ENCODE assay signal across 18 cellular contexts in the genomic region with DNA sequence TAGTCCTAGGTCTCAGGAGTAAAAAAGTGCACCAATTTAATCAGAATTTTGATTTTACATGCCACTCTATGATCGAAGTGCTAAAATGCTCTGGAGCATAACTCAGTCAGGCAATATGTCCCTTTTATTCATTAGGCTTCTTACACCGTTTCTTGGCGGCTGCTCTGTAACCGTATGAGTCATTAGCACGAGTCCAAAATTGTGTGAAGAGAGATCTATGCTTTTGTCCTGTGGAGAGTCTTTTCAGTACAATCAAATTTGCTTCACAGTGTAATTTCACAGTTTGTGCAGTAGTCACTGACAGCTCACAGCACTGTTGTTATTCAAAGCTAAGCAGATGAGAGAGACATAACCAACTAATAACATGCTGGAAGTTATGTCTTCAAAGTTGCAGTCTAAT.
DNase-seq lines count a peak whose midpoint lies in the region; TF ChIP-seq lines count a peak whose summit lies in the region.
"Had no signal": no experiment of that assay in that cellular context is flagged by ENCODE, and none has a peak within 500 bp of the region (broad histone marks: within the 10 kb centered on the region; RNA-seq: fewer than 3 reads in every experiment).

No MANE protein-coding gene starts in this region.

- H3K27me3 ChIP-seq in adipocyte (replicated peaks; ENCODE audit: control insufficient read depth, insufficient read depth, low read length) = no peaks in the 10 kb centered on the region
- H3K27me3 ChIP-seq: heart right ventricle had no signal

- no peak overlapping the region for H3K4me3 ChIP-seq in adipocyte (ENCODE audit: low read length)
- H3K4me3 ChIP-seq: heart right ventricle had no signal

- no peaks in the 10 kb centered on the region for H3K4me1 ChIP-seq in adipocyte (ENCODE audit: control insufficient read depth, insufficient read depth, low read length)
- H3K4me1 ChIP-seq: heart right ventricle had no signal

- H3K36me3 ChIP-seq in adipocyte (ENCODE audit: control insufficient read depth, insufficient read depth, low read length, severe bottlenecking) = no peaks in the 10 kb centered on the region
- H3K36me3 ChIP-seq: heart right ventricle had no signal

- no peak overlapping the region for H3K9ac ChIP-seq in adipocyte (ENCODE audit: low read length)

- no peaks in the 10 kb centered on the region for H3K9me3 ChIP-seq in adipocyte (ENCODE audit: control insufficient read depth, low read length)
- H3K9me3 ChIP-seq: heart right ventricle had no signal

- no peak for TF ChIP-seq CTCF in GM20000 (IDR thresholded peaks at IDR 0.05; ENCODE audit: extremely low read depth, missing control alignments)

- peak; percentile 1 for DNase-seq in DMS 273 (lab: John Stamatoyannopoulos, UW; ENCODE audit: unreplicated experiment)
- DNase-seq in DMS 273 treated with DMSO at 0.1 percent for 48 hours (lab: John Stamatoyannopoulos, UW) = no peak
- DNase-seq in adipocyte (ENCODE audit: low read depth) = peak; percentile 3
- DNase-seq in fibroblast of the conjunctiva (ENCODE audit: low read depth) = peak; percentile 0
- peak; percentile 61 for DNase-seq in superior temporal gyrus (ENCODE audit: extremely low spot score)
- no peak for DNase-seq in mesenteric fat pad (ENCODE audit: low spot score)
- no peak for DNase-seq in activated CD4-positive, alpha-beta T cell treated with anti-CD3 and anti-CD28 coated beads for 4 hours
- DNase-seq in GM20000 (ENCODE audit: low spot score) = no peak
- DNase-seq: dermis blood vessel endothelial cell; H9; heart right ventricle; islet precursor cell; naive thymus-derived CD8-positive, alpha-beta T cell; NCI-H1694; NCI-H510A; stimulated activated CD4-positive, alpha-beta T cell treated with anti-CD3 and anti-CD28 coated beads, Interleukin-4, amount 100 ng/mL, for 1 hour; stimulated activated naive CD8-positive, alpha-beta T cell treated with anti-CD3 and anti-CD28 coated beads, Interleukin-15, amount 100 ng/mL, for 72 hours; T1000 had no signal

Comparison
In these comparisons a context has a peak if more than half of its experiments do, and no peak if none do; other contexts are left out.
1. DNase-seq: peak in DMS 273 (single experiment), adipocyte (single experiment), fibroblast of the conjunctiva (single experiment) and superior temporal gyrus (single experiment); none in DMS 273 treated with DMSO at 0.1 percent for 48 hours (single experiment), mesenteric fat pad (single experiment), activated CD4-positive, alpha-beta T cell treated with anti-CD3 and anti-CD28 coated beads for 4 hours (0 of 2) and GM20000 (single experiment).